In genomic region chr14:22565391-22565945, GRCh38 we compare ENCODE assay signal across 11 cellular contexts. TPM values are rescaled to one million over a fixed set of nuclear protein-coding genes. Genes with fewer than 3 reads are reported as not detected.
DNase-seq lines count a peak whose midpoint lies in the region; ATAC-seq lines count a peak whose summit lies in the region.
"Had no signal": no experiment of that assay in that cellular context is flagged by ENCODE, and none has a peak within 500 bp of the region (broad histone marks: within the 10 kb centered on the region; RNA-seq: fewer than 3 reads in every experiment).

No MANE protein-coding gene starts in this region.

- H2BK15ac ChIP-seq in neuronal stem cell (ENCODE audit: low read length), result no peak overlapping the region

- H2BK5ac ChIP-seq in neuronal stem cell (ENCODE audit: low read length), result no peak overlapping the region

- no peak overlapping the region for H2BK12ac ChIP-seq in neuronal stem cell (ENCODE audit: low read length)

- no peak overlapping the region for H2AK5ac ChIP-seq in neuronal stem cell (ENCODE audit: low read depth, low read length)

- H3K9me3 ChIP-seq in T-helper 17 cell (ENCODE audit: control insufficient read depth, low read length, poor library complexity, severe bottlenecking) (no peaks in the 10 kb centered on the region), neuronal stem cell (replicated peaks in 1 of 2; ENCODE audit: control insufficient read depth in 2 of 2, insufficient read depth in 1 of 2, low read depth in 1 of 2, low read length in 2 of 2) (no peaks in the 10 kb centered on the region)

- H3K36me3 Mint-ChIP-seq in T-helper 17 cell (ENCODE audit: low read depth), result peaks cover 3% of the 10 kb centered on the region
- H3K36me3 Mint-ChIP-seq in natural killer cell treated with Interleukin-12 subunit alpha and Interleukin-12 subunit beta and Interleukin-15 and Interleukin-18, amount 100 ng/mL, for 72 hours, result peaks cover 11% of the 10 kb centered on the region

- H3K9me3 Mint-ChIP-seq in natural killer cell treated with Interleukin-12 subunit alpha and Interleukin-12 subunit beta and Interleukin-15 and Interleukin-18, amount 100 ng/mL, for 72 hours, result no peaks in the 10 kb centered on the region
- H3K9me3 Mint-ChIP-seq: neural crest cell had no signal

- DNase-seq in T-helper 17 cell (no peak), COLO668 (lab: John Stamatoyannopoulos, UW; ENCODE audit: unreplicated experiment) (no peak), neuronal stem cell (ENCODE audit: low spot score) (no peak), middle frontal gyrus (ENCODE audit: extremely low spot score, low spot score) (no peak)
- DNase-seq in natural killer cell treated with Interleukin-12 subunit alpha and Interleukin-12 subunit beta and Interleukin-15 and Interleukin-18, amount 100 ng/mL, for 72 hours (ENCODE audit: low spot score), result no peak
- DNase-seq: amygdala, NCI-H146 had no signal

- H3K4me3 Mint-ChIP-seq in T-helper 17 cell, result peak overlapping the region; percentile 74
- H3K4me3 Mint-ChIP-seq in natural killer cell treated with Interleukin-12 subunit alpha and Interleukin-12 subunit beta and Interleukin-15 and Interleukin-18, amount 100 ng/mL, for 72 hours, result peak overlapping the region; percentile 85
- H3K4me3 Mint-ChIP-seq: neural crest cell had no signal

- H3K79me1 ChIP-seq in neuronal stem cell (ENCODE audit: low read depth, low read length), result no peaks in the 10 kb centered on the region

- H3K14ac ChIP-seq in neuronal stem cell (ENCODE audit: low read length), result no peak overlapping the region

- no peak overlapping the region for H3K4ac ChIP-seq in neuronal stem cell (ENCODE audit: low read length)

- H2BK120ac ChIP-seq in neuronal stem cell (ENCODE audit: low read depth, low read length), result no peak overlapping the region

- no peak overlapping the region for H3K18ac ChIP-seq in neuronal stem cell (ENCODE audit: low read length)

- no peaks in the 10 kb centered on the region for H3K27me3 Mint-ChIP-seq in T-helper 17 cell
- no peaks in the 10 kb centered on the region for H3K27me3 Mint-ChIP-seq in natural killer cell treated with Interleukin-12 subunit alpha and Interleukin-12 subunit beta and Interleukin-15 and Interleukin-18, amount 100 ng/mL, for 72 hours

- H3K4me1 Mint-ChIP-seq in T-helper 17 cell, result peaks cover 76% of the 10 kb centered on the region
- H3K4me1 Mint-ChIP-seq in natural killer cell treated with Interleukin-12 subunit alpha and Interleukin-12 subunit beta and Interleukin-15 and Interleukin-18, amount 100 ng/mL, for 72 hours (ENCODE audit: low read depth in 2 of 2), result peaks cover 83 to 90% of the 10 kb centered on the region in 2 donors

- no peak overlapping the region for H3K9ac ChIP-seq in neuronal stem cell (ENCODE audit: low read depth, low read length, poor library complexity)

- H3K4me2 ChIP-seq in neuronal stem cell (ENCODE audit: insufficient read depth, low read length, poor library complexity, severe bottlenecking), result no peak overlapping the region

- no peak overlapping the region for H4K91ac ChIP-seq in neuronal stem cell (ENCODE audit: low read depth, low read length, poor library complexity)

- peak overlapping the region; percentile 100 for H3K27ac Mint-ChIP-seq in T-helper 17 cell
- peak overlapping the region; percentile 98 to 100 for H3K27ac Mint-ChIP-seq in natural killer cell treated with Interleukin-12 subunit alpha and Interleukin-12 subunit beta and Interleukin-15 and Interleukin-18, amount 100 ng/mL, for 72 hours

- H2AFZ ChIP-seq in neuronal stem cell (ENCODE audit: low read length), result no peak overlapping the region

- H3K4me3 ChIP-seq in neuronal stem cell (ENCODE audit: low read length in 2 of 2), result no peak overlapping the region

- no peaks in the 10 kb centered on the region for H3K27me3 ChIP-seq in neuronal stem cell (ENCODE audit: control insufficient read depth in 3 of 3, insufficient read depth in 3 of 3, low read depth in 1 of 3, low read length in 3 of 3)

- WGBS in neuronal stem cell (ENCODE audit: extremely low coverage in 2 of 2, insufficient read length in 2 of 2, insufficient replicate concordance in 1 of 2), 2 donors, result no CpG with 5 or more reads among the region's 3 CpGs

- peak; percentile 41 for ATAC-seq in GM18498 (IDR thresholded peaks at IDR 0.05; ENCODE audit: unreplicated experiment)
- ATAC-seq in GM21786 (IDR thresholded peaks at IDR 0.05; ENCODE audit: unreplicated experiment), result peak; percentile 44
- no peak for ATAC-seq in T-helper 17 cell
- ATAC-seq in natural killer cell treated with Interleukin-12 subunit alpha and Interleukin-12 subunit beta and Interleukin-15 and Interleukin-18, amount 100 ng/mL, for 72 hours, result peak in 1 of 2 donors; percentile 31
- ATAC-seq in GM18520 (IDR thresholded peaks at IDR 0.05; ENCODE audit: unreplicated experiment), result no peak

- no peak overlapping the region for H4K8ac ChIP-seq in neuronal stem cell (ENCODE audit: low read depth, low read length)

- H3K36me3 ChIP-seq in neuronal stem cell (replicated peaks in 1 of 2; ENCODE audit: control insufficient read depth in 2 of 2, insufficient read depth in 2 of 2, low read length in 2 of 2), result peaks cover 8 to 71% of the 10 kb centered on the region in 2 donors

- H3K23ac ChIP-seq in neuronal stem cell (ENCODE audit: low read depth, low read length, poor library complexity), result no peak overlapping the region

- H3K27ac ChIP-seq in neuronal stem cell (replicated peaks; ENCODE audit: low read length), result no peak overlapping the region

- H3K4me1 ChIP-seq in neuronal stem cell (ENCODE audit: control insufficient read depth in 2 of 2, insufficient read depth in 1 of 2, low read depth in 1 of 2, low read length in 2 of 2), result peaks cover 8 to 16% of the 10 kb centered on the region in 2 donors

RNA-seq across cellular contexts. Expression of gene DAD1, which starts 23.6 kb away (rescaled TPM):
- total RNA-seq in T-helper 17 cell, result 10 to 100 TPM; 95.4 to 96.0 TPM
- total RNA-seq in natural killer cell treated with Interleukin-12 subunit alpha and Interleukin-12 subunit beta and Interleukin-15 and Interleukin-18, amount 100 ng/mL, for 72 hours, result 100 to 1,000 TPM; 147 to 221 TPM
- 182 TPM for polyA plus RNA-seq in neuronal stem cell (2013, experiment 1 of 2)
- polyA plus RNA-seq in neuronal stem cell (2013, experiment 2 of 2), result 180 TPM

RNA-seq across cellular contexts. Expression of gene ABHD4, which starts 32.6 kb away (rescaled TPM):
- total RNA-seq in T-helper 17 cell, result 10 to 100 TPM; 12.3 to 19.0 TPM
- total RNA-seq in natural killer cell treated with Interleukin-12 subunit alpha and Interleukin-12 subunit beta and Interleukin-15 and Interleukin-18, amount 100 ng/mL, for 72 hours, result 10 to 100 TPM in 1 of 2 donors, 1 to 10 TPM in 1; 8.4 to 36.8 TPM
- 21.7 TPM for polyA plus RNA-seq in neuronal stem cell (2013, experiment 1 of 2)
- 20.3 TPM for polyA plus RNA-seq in neuronal stem cell (2013, experiment 2 of 2)

Comparison
In these comparisons a context has a peak if more than half of its experiments do, and no peak if none do; other contexts are left out.
1. ATAC-seq: peak in GM18498 (single experiment) and GM21786 (single experiment); none in T-helper 17 cell (single experiment) and GM18520 (single experiment).